In the genomic region with DNA sequence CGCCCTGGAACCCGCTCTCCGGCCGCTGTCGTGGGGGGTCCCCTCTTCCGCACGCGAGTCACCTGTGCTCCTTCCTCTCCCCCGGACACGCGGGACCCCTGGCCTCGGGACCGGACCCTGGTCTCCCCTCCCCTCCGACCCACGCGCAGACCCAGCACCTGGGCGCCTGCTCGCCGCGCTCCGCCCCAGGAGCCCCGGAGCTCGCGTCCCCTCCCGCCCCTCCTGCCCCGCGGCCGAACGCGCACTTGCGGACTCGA, we compare ENCODE assay signal across 3 cellular contexts.
A peak's percentile ranks its signal among the peaks of the same experiment; 100 is the strongest.
TF ChIP-seq lines count a peak whose summit lies in the region.

No MANE protein-coding gene starts in this region.

TF ChIP-seq in SK-N-SH, 30 proteins besides CTCF, POLR2A, EP300 and RAD21 (continues in another document):
- no peak for TF ChIP-seq SMC3 (IDR thresholded peaks at IDR 0.05; ENCODE audit: low read depth, low read length)
- TF ChIP-seq PBX3 (IDR thresholded peaks at IDR 0.05), result no peak
- TF ChIP-seq ELF1 (IDR thresholded peaks at IDR 0.05), result no peak
- TF ChIP-seq USF2 (IDR thresholded peaks at IDR 0.05; ENCODE audit: borderline replicate concordance, low read depth, low read length), result no peak
- TF ChIP-seq RXRA (IDR thresholded peaks at IDR 0.05; ENCODE audit: borderline replicate concordance, low read depth), result no peak
- no peak for TF ChIP-seq TAF1 (IDR thresholded peaks at IDR 0.05; ENCODE audit: borderline replicate concordance, low read depth, low read length)
- TF ChIP-seq, protein P1, sequence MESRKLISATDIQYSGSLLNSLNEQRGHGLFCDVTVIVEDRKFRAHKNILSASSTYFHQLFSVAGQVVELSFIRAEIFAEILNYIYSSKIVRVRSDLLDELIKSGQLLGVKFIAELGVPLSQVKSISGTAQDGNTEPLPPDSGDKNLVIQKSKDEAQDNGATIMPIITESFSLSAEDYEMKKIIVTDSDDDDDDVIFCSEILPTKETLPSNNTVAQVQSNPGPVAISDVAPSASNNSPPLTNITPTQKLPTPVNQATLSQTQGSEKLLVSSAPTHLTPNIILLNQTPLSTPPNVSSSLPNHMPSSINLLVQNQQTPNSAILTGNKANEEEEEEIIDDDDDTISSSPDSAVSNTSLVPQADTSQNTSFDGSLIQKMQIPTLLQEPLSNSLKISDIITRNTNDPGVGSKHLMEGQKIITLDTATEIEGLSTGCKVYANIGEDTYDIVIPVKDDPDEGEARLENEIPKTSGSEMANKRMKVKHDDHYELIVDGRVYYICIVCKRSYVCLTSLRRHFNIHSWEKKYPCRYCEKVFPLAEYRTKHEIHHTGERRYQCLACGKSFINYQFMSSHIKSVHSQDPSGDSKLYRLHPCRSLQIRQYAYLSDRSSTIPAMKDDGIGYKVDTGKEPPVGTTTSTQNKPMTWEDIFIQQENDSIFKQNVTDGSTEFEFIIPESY (IDR thresholded peaks at IDR 0.05; ENCODE audit: borderline replicate concordance, low read depth), result no peak
- TF ChIP-seq, protein P2, sequence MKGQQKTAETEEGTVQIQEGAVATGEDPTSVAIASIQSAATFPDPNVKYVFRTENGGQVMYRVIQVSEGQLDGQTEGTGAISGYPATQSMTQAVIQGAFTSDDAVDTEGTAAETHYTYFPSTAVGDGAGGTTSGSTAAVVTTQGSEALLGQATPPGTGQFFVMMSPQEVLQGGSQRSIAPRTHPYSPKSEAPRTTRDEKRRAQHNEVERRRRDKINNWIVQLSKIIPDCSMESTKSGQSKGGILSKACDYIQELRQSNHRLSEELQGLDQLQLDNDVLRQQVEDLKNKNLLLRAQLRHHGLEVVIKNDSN (IDR thresholded peaks at IDR 0.05; ENCODE audit: borderline replicate concordance, low read depth), result no peak
- TF ChIP-seq NFIC (IDR thresholded peaks at IDR 0.05; ENCODE audit: borderline replicate concordance), result no peak
- TF ChIP-seq MXI1 (IDR thresholded peaks at IDR 0.05; ENCODE audit: low read depth, low read length), result no peak
- no peak for TF ChIP-seq EZH2phosphoT487 (IDR thresholded peaks at IDR 0.05; ENCODE audit: borderline replicate concordance, low read depth)
- no peak for TF ChIP-seq MEF2A (IDR thresholded peaks at IDR 0.05; ENCODE audit: borderline replicate concordance, low read depth)
- TF ChIP-seq TEAD4 (IDR thresholded peaks at IDR 0.05; ENCODE audit: borderline replicate concordance, insufficient read depth), result no peak

TF ChIP-seq in SK-N-SH treated with all-trans-retinoic acid at 6 μM for 48 hours, 23 proteins besides CTCF, POLR2A, EP300 and RAD21 (continues in another document):
- TF ChIP-seq, protein P3, sequence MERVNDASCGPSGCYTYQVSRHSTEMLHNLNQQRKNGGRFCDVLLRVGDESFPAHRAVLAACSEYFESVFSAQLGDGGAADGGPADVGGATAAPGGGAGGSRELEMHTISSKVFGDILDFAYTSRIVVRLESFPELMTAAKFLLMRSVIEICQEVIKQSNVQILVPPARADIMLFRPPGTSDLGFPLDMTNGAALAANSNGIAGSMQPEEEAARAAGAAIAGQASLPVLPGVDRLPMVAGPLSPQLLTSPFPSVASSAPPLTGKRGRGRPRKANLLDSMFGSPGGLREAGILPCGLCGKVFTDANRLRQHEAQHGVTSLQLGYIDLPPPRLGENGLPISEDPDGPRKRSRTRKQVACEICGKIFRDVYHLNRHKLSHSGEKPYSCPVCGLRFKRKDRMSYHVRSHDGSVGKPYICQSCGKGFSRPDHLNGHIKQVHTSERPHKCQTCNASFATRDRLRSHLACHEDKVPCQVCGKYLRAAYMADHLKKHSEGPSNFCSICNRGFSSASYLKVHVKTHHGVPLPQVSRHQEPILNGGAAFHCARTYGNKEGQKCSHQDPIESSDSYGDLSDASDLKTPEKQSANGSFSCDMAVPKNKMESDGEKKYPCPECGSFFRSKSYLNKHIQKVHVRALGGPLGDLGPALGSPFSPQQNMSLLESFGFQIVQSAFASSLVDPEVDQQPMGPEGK (CRISPR knock-in tag; IDR thresholded peaks at IDR 0.05; ENCODE audit: borderline replicate concordance), result no peak
- TF ChIP-seq ZNF70 (CRISPR knock-in tag; IDR thresholded peaks at IDR 0.05), result no peak
- TF ChIP-seq, protein P4, sequence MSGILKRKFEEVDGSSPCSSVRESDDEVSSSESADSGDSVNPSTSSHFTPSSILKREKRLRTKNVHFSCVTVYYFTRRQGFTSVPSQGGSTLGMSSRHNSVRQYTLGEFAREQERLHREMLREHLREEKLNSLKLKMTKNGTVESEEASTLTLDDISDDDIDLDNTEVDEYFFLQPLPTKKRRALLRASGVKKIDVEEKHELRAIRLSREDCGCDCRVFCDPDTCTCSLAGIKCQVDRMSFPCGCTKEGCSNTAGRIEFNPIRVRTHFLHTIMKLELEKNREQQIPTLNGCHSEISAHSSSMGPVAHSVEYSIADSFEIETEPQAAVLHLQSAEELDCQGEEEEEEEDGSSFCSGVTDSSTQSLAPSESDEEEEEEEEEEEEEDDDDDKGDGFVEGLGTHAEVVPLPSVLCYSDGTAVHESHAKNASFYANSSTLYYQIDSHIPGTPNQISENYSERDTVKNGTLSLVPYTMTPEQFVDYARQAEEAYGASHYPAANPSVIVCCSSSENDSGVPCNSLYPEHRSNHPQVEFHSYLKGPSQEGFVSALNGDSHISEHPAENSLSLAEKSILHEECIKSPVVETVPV (CRISPR knock-in tag; IDR thresholded peaks at IDR 0.05), result no peak
- TF ChIP-seq ZNF565 (CRISPR knock-in tag; conservative IDR thresholded peaks at IDR 0.05; ENCODE audit: low read depth), result no peak
- TF ChIP-seq OSR1 (CRISPR knock-in tag; IDR thresholded peaks at IDR 0.05), result no peak
- no peak for TF ChIP-seq SNAI2 (CRISPR knock-in tag; IDR thresholded peaks at IDR 0.05)
- TF ChIP-seq ISL1 (CRISPR knock-in tag; IDR thresholded peaks at IDR 0.05), result no peak
- TF ChIP-seq ZNF8 (CRISPR knock-in tag; IDR thresholded peaks at IDR 0.05), result no peak
- TF ChIP-seq ESRRG (CRISPR knock-in tag; IDR thresholded peaks at IDR 0.05), result no peak
- TF ChIP-seq, protein P5, sequence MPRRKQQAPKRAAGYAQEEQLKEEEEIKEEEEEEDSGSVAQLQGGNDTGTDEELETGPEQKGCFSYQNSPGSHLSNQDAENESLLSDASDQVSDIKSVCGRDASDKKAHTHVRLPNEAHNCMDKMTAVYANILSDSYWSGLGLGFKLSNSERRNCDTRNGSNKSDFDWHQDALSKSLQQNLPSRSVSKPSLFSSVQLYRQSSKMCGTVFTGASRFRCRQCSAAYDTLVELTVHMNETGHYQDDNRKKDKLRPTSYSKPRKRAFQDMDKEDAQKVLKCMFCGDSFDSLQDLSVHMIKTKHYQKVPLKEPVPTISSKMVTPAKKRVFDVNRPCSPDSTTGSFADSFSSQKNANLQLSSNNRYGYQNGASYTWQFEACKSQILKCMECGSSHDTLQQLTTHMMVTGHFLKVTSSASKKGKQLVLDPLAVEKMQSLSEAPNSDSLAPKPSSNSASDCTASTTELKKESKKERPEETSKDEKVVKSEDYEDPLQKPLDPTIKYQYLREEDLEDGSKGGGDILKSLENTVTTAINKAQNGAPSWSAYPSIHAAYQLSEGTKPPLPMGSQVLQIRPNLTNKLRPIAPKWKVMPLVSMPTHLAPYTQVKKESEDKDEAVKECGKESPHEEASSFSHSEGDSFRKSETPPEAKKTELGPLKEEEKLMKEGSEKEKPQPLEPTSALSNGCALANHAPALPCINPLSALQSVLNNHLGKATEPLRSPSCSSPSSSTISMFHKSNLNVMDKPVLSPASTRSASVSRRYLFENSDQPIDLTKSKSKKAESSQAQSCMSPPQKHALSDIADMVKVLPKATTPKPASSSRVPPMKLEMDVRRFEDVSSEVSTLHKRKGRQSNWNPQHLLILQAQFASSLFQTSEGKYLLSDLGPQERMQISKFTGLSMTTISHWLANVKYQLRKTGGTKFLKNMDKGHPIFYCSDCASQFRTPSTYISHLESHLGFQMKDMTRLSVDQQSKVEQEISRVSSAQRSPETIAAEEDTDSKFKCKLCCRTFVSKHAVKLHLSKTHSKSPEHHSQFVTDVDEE (CRISPR knock-in tag; IDR thresholded peaks at IDR 0.05), result no peak
- no peak for TF ChIP-seq ZFP3 (CRISPR knock-in tag; IDR thresholded peaks at IDR 0.05)
- no peak for TF ChIP-seq CSDC2 (CRISPR knock-in tag; IDR thresholded peaks at IDR 0.05)
- TF ChIP-seq, protein P6, sequence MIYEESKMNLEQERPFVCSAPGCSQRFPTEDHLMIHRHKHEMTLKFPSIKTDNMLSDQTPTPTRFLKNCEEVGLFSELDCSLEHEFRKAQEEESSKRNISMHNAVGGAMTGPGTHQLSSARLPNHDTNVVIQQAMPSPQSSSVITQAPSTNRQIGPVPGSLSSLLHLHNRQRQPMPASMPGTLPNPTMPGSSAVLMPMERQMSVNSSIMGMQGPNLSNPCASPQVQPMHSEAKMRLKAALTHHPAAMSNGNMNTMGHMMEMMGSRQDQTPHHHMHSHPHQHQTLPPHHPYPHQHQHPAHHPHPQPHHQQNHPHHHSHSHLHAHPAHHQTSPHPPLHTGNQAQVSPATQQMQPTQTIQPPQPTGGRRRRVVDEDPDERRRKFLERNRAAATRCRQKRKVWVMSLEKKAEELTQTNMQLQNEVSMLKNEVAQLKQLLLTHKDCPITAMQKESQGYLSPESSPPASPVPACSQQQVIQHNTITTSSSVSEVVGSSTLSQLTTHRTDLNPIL (CRISPR knock-in tag; IDR thresholded peaks at IDR 0.05; ENCODE audit: low read depth), result no peak
- no peak for TF ChIP-seq ZC3H10 (CRISPR knock-in tag; IDR thresholded peaks at IDR 0.05)
- TF ChIP-seq BACH2 (CRISPR knock-in tag; IDR thresholded peaks at IDR 0.05; ENCODE audit: borderline replicate concordance), result no peak
- TF ChIP-seq ARNTL (CRISPR knock-in tag; IDR thresholded peaks at IDR 0.05; ENCODE audit: borderline replicate concordance, low read depth), result no peak

TF ChIP-seq in HepG2, 621 proteins besides CTCF, POLR2A, EP300 and RAD21 (continues in another document):
- no peak for TF ChIP-seq CC2D1A (CRISPR knock-in tag; IDR thresholded peaks at IDR 0.05)
- no peak; the same call in 1 of the 2 replicates for TF ChIP-seq POGK (CRISPR knock-in tag; conservative IDR thresholded peaks at IDR 0.05)
- TF ChIP-seq ZFAT (CRISPR knock-in tag; conservative IDR thresholded peaks at IDR 0.05), result no peak
- TF ChIP-seq GATAD1 (CRISPR knock-in tag; IDR thresholded peaks at IDR 0.05), result no peak
- TF ChIP-seq ETV6 (CRISPR knock-in tag; conservative IDR thresholded peaks at IDR 0.05), result no peak
- TF ChIP-seq KLF16 (CRISPR knock-in tag; IDR thresholded peaks at IDR 0.05), result no peak
- 0 out of 2 replicates have a peak, but pooled peaks have one; percentile 3 for TF ChIP-seq SP4 (CRISPR knock-in tag; IDR thresholded peaks at IDR 0.05)
- TF ChIP-seq, protein P7, sequence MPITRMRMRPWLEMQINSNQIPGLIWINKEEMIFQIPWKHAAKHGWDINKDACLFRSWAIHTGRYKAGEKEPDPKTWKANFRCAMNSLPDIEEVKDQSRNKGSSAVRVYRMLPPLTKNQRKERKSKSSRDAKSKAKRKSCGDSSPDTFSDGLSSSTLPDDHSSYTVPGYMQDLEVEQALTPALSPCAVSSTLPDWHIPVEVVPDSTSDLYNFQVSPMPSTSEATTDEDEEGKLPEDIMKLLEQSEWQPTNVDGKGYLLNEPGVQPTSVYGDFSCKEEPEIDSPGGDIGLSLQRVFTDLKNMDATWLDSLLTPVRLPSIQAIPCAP (CRISPR knock-in tag; IDR thresholded peaks at IDR 0.05; ENCODE audit: low read depth), result 0 out of 2 replicates have a peak, but pooled peaks have one; percentile 14
- no peak for TF ChIP-seq ZNF496 (CRISPR knock-in tag; IDR thresholded peaks at IDR 0.05; ENCODE audit: insufficient replicate concordance)
- TF ChIP-seq, protein P8, sequence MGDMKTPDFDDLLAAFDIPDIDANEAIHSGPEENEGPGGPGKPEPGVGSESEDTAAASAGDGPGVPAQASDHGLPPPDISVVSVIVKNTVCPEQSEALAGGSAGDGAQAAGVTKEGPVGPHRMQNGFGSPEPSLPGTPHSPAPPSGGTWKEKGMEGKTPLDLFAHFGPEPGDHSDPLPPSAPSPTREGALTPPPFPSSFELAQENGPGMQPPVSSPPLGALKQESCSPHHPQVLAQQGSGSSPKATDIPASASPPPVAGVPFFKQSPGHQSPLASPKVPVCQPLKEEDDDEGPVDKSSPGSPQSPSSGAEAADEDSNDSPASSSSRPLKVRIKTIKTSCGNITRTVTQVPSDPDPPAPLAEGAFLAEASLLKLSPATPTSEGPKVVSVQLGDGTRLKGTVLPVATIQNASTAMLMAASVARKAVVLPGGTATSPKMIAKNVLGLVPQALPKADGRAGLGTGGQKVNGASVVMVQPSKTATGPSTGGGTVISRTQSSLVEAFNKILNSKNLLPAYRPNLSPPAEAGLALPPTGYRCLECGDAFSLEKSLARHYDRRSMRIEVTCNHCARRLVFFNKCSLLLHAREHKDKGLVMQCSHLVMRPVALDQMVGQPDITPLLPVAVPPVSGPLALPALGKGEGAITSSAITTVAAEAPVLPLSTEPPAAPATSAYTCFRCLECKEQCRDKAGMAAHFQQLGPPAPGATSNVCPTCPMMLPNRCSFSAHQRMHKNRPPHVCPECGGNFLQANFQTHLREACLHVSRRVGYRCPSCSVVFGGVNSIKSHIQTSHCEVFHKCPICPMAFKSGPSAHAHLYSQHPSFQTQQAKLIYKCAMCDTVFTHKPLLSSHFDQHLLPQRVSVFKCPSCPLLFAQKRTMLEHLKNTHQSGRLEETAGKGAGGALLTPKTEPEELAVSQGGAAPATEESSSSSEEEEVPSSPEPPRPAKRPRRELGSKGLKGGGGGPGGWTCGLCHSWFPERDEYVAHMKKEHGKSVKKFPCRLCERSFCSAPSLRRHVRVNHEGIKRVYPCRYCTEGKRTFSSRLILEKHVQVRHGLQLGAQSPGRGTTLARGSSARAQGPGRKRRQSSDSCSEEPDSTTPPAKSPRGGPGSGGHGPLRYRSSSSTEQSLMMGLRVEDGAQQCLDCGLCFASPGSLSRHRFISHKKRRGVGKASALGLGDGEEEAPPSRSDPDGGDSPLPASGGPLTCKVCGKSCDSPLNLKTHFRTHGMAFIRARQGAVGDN (CRISPR knock-in tag; IDR thresholded peaks at IDR 0.05), result peak; percentile 23; the same call in 1 of the 2 replicates
- TF ChIP-seq RBM39 (IDR thresholded peaks at IDR 0.05; ENCODE audit: low read depth, low read length, poor library complexity, severe bottlenecking), result peak; percentile 21
- TF ChIP-seq IRF2 (CRISPR knock-in tag; IDR thresholded peaks at IDR 0.05), result no peak
- peak; percentile 64; the same call in 1 of the 2 replicates for TF ChIP-seq HES4 (CRISPR knock-in tag; IDR thresholded peaks at IDR 0.05; ENCODE audit: borderline replicate concordance)
- no peak for TF ChIP-seq CENPT (CRISPR knock-in tag; IDR thresholded peaks at IDR 0.05; ENCODE audit: low read depth)
- TF ChIP-seq, protein P9, sequence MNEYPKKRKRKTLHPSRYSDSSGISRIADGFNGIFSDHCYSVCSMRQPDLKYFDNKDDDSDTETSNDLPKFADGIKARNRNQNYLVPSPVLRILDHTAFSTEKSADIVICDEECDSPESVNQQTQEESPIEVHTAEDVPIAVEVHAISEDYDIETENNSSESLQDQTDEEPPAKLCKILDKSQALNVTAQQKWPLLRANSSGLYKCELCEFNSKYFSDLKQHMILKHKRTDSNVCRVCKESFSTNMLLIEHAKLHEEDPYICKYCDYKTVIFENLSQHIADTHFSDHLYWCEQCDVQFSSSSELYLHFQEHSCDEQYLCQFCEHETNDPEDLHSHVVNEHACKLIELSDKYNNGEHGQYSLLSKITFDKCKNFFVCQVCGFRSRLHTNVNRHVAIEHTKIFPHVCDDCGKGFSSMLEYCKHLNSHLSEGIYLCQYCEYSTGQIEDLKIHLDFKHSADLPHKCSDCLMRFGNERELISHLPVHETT (CRISPR knock-in tag; conservative IDR thresholded peaks at IDR 0.05), result no peak
